Comparison of ENCODE assay signal across 1 cellular context in the genomic region with DNA sequence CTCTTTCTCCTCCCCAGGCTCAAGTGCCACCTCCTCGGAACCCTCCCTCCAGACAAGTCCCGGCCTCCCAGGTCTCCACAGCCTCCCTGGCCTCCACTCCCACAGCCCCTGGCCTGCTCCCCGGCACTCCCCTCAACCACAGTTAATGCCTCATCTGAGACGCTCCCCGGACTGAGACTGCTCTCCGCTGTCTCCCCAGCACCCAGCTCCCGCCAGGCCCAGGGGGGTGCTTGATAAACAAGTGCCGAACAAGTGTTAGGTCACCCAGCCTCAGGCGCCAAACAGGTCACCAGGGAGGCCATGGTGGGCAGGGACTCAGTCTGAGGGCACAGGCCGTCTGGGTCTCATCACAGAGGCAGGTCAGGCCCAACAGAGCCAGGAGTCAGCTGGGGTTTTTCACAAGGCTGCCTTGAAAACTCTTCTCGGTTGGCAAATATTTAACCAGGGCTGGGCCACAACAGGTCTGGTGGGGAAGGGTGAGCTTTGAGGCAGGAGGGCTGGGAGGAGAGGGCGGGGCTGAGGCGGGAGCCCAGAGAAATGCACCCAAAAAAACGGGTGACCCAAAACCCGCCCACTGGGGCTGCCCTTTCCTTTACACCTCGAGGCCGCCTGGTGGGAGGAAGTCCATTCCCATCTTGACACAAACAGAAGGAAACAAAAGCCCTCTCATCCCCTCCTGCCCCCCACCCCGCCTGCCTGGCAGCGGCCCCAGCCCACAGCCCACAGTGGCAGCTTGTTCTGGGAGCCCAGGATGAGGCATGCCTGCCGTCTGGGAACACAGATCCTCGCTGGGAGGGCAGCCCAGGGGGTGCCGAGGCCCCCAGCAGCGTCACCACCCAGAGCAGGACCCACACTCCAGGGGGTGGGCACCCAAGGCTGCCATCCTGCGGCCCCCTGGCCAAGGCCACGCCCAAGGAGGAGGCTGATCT.
TF ChIP-seq lines count a peak whose summit lies in the region.

No MANE protein-coding gene starts in this region.

TF ChIP-seq in HepG2, 621 proteins besides CTCF, POLR2A, EP300 and RAD21 (continued from another document and continues in another):
- TF ChIP-seq, protein P1, sequence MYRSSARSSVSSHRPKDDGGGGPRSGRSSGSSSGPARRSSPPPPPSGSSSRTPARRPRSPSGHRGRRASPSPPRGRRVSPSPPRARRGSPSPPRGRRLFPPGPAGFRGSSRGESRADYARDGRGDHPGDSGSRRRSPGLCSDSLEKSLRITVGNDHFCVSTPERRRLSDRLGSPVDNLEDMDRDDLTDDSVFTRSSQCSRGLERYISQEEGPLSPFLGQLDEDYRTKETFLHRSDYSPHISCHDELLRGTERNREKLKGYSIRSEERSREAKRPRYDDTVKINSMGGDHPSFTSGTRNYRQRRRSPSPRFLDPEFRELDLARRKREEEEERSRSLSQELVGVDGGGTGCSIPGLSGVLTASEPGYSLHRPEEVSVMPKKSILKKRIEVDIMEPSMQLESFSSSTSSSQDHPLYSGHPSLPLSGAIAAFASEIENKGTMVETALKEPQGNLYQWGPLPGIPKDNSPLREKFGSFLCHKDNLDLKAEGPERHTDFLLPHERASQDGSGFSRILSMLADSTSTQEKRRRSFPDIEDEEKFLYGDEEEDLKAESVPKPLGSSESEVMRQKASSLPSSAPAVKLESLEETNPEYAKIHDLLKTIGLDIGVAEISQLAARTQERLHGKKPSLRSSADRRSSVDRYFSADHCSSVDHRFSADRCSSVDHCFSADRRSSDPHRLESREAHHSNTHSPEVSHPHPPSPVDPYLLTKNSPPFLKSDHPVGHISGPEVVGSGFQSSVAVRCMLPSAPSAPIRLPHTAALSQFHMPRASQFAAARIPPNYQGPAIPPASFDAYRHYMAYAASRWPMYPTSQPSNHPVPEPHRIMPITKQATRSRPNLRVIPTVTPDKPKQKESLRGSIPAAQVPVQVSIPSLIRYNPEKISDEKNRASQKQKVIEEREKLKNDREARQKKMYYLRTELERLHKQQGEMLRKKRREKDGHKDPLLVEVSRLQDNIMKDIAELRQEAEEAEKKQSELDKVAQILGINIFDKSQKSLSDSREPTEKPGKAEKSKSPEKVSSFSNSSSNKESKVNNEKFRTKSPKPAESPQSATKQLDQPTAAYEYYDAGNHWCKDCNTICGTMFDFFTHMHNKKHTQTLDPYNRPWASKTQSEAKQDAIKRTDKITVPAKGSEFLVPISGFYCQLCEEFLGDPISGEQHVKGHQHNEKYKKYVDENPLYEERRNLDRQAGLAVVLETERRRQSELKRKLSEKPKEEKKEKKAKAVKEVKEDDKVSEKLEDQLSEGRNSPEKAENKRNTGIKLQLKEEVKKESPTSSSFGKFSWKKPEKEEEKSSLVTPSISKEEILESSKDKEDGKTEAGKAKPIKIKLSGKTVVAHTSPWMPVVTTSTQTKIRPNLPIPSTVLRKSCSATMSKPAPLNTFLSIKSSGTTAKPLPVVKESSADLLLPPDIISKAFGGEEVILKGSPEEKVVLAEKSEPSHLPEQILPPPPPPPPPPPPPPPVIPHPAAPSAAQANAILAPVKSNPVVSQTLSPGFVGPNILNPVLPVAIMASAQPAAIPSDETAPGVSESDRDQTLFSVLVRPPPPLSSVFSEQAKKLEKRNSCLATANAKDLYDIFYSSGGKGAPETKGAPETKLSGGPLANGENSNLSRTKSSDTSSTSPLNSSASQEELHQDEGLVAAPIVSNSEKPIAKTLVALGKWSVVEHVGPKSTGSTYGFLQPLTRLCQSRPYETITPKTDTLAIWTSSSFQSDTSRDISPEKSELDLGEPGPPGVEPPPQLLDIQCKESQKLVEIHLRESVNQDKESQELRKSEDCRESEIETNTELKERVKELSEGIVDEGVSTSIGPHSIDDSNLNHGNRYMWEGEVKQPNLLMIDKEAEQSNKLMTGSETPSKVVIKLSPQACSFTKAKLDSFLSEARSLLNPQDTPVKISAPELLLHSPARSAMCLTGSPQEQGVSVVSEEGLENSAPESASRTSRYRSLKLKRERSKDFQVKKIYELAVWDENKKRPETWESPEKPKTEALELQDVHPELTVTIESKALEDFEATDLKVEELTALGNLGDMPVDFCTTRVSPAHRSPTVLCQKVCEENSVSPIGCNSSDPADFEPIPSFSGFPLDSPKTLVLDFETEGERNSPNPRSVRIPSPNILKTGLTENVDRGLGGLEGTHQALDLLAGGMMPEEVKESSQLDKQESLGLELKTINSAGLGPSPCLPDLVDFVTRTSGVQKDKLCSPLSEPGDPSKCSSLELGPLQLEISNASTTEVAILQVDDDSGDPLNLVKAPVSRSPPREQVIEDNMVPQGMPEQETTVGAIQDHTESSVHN (CRISPR knock-in tag; IDR thresholded peaks at IDR 0.05): no peak
- TF ChIP-seq NR2F1 (CRISPR knock-in tag; IDR thresholded peaks at IDR 0.05) (peak in 1 of 2 experiments; percentile 45; a peak in 2 of 4 replicates), TCF7 (IDR thresholded peaks at IDR 0.05; ENCODE audit: low read depth) (no peak), ZNF136 (CRISPR knock-in tag; IDR thresholded peaks at IDR 0.05; ENCODE audit: low read depth) (no peak), KDM1A (CRISPR knock-in tag; IDR thresholded peaks at IDR 0.05) (no peak), SMYD3 (CRISPR knock-in tag; IDR thresholded peaks at IDR 0.05) (no peak), YEATS2 (CRISPR knock-in tag; IDR thresholded peaks at IDR 0.05; ENCODE audit: borderline replicate concordance) (no peak), TBL1XR1 (IDR thresholded peaks at IDR 0.05; ENCODE audit: borderline replicate concordance, low read length, partially characterized antibody) (no peak), ZSCAN9 (CRISPR knock-in tag; IDR thresholded peaks at IDR 0.05; ENCODE audit: borderline replicate concordance) (no peak), ZFP1 (CRISPR knock-in tag; IDR thresholded peaks at IDR 0.05) (peak; percentile 48; the same call in 1 of the 2 replicates), ZNF713 (CRISPR knock-in tag; IDR thresholded peaks at IDR 0.05) (peak; percentile 80; the same call in 1 of the 2 replicates), KDM4B (CRISPR knock-in tag; IDR thresholded peaks at IDR 0.05) (no peak), ISL2 (CRISPR knock-in tag; IDR thresholded peaks at IDR 0.05) (peak; percentile 62; the same call in 1 of the 2 replicates), ZNF446 (CRISPR knock-in tag; IDR thresholded peaks at IDR 0.05) (no peak), ZNF589 (CRISPR knock-in tag; conservative IDR thresholded peaks at IDR 0.05) (no peak), ZNF180 (CRISPR knock-in tag; IDR thresholded peaks at IDR 0.05; ENCODE audit: borderline replicate concordance, low read depth) (no peak), ZNF564 (CRISPR knock-in tag; IDR thresholded peaks at IDR 0.05) (no peak), CC2D1A (CRISPR knock-in tag; IDR thresholded peaks at IDR 0.05) (no peak), KDM5B (CRISPR knock-in tag; IDR thresholded peaks at IDR 0.05; ENCODE audit: borderline replicate concordance) (no peak), ZNF569 (CRISPR knock-in tag; IDR thresholded peaks at IDR 0.05; ENCODE audit: borderline replicate concordance) (no peak), SP5 (CRISPR knock-in tag; IDR thresholded peaks at IDR 0.05; ENCODE audit: borderline replicate concordance, low read depth) (peak; percentile 83), TP53 (CRISPR knock-in tag; conservative IDR thresholded peaks at IDR 0.05) (no peak), ZNF101 (CRISPR knock-in tag; IDR thresholded peaks at IDR 0.05; ENCODE audit: borderline replicate concordance, low read depth) (no peak), FOXC1 (CRISPR knock-in tag; IDR thresholded peaks at IDR 0.05; ENCODE audit: borderline replicate concordance) (no peak), SNAPC2 (CRISPR knock-in tag; IDR thresholded peaks at IDR 0.05) (no peak), SMARCC2 (IDR thresholded peaks at IDR 0.05) (no peak), ZBTB20 (CRISPR knock-in tag; IDR thresholded peaks at IDR 0.05; ENCODE audit: borderline replicate concordance, low read depth) (no peak), SAFB2 (CRISPR knock-in tag; IDR thresholded peaks at IDR 0.05; ENCODE audit: borderline replicate concordance, low read depth) (no peak), CENPT (CRISPR knock-in tag; IDR thresholded peaks at IDR 0.05; ENCODE audit: low read depth) (no peak), ZBTB1 (CRISPR knock-in tag; IDR thresholded peaks at IDR 0.05; ENCODE audit: borderline replicate concordance) (no peak), SETDB1 (CRISPR knock-in tag; IDR thresholded peaks at IDR 0.05; ENCODE audit: borderline replicate concordance) (no peak), CBX2 (IDR thresholded peaks at IDR 0.05; ENCODE audit: low read depth, low read length) (no peak), CBX2 (CRISPR knock-in tag; IDR thresholded peaks at IDR 0.05; ENCODE audit: low read depth) (no peak), ZNF773 (CRISPR knock-in tag; IDR thresholded peaks at IDR 0.05; ENCODE audit: borderline replicate concordance) (no peak), RELA (CRISPR knock-in tag; IDR thresholded peaks at IDR 0.05) (no peak)
- TF ChIP-seq, protein P2, sequence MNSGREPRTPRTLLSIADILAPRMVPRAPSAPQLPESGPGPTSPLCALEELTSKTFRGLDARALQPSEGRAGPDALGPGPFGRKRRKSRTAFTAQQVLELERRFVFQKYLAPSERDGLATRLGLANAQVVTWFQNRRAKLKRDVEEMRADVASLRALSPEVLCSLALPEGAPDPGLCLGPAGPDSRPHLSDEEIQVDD (CRISPR knock-in tag; IDR thresholded peaks at IDR 0.05; ENCODE audit: borderline replicate concordance): no peak
- TF ChIP-seq, protein P3, sequence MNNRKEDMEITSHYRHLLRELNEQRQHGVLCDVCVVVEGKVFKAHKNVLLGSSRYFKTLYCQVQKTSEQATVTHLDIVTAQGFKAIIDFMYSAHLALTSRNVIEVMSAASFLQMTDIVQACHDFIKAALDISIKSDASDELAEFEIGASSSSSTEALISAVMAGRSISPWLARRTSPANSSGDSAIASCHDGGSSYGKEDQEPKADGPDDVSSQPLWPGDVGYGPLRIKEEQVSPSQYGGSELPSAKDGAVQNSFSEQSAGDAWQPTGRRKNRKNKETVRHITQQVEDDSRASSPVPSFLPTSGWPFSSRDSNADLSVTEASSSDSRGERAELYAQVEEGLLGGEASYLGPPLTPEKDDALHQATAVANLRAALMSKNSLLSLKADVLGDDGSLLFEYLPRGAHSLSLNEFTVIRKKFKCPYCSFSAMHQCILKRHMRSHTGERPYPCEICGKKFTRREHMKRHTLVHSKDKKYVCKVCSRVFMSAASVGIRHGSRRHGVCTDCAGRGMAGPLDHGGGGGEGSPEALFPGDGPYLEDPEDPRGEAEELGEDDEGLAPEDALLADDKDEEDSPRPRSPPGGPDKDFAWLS (CRISPR knock-in tag; IDR thresholded peaks at IDR 0.05; ENCODE audit: borderline replicate concordance): no peak
- TF ChIP-seq, protein P4, sequence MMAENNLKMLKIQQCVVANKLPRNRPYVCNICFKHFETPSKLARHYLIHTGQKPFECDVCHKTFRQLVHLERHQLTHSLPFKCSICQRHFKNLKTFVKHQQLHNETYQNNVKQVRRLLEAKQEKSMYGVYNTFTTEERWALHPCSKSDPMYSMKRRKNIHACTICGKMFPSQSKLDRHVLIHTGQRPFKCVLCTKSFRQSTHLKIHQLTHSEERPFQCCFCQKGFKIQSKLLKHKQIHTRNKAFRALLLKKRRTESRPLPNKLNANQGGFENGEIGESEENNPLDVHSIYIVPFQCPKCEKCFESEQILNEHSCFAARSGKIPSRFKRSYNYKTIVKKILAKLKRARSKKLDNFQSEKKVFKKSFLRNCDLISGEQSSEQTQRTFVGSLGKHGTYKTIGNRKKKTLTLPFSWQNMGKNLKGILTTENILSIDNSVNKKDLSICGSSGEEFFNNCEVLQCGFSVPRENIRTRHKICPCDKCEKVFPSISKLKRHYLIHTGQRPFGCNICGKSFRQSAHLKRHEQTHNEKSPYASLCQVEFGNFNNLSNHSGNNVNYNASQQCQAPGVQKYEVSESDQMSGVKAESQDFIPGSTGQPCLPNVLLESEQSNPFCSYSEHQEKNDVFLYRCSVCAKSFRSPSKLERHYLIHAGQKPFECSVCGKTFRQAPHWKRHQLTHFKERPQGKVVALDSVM (CRISPR knock-in tag; IDR thresholded peaks at IDR 0.05): peak; percentile 99
- TF ChIP-seq, protein P5, sequence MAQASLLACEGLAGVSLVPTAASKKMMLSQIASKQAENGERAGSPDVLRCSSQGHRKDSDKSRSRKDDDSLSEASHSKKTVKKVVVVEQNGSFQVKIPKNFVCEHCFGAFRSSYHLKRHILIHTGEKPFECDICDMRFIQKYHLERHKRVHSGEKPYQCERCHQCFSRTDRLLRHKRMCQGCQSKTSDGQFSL (CRISPR knock-in tag; IDR thresholded peaks at IDR 0.05): peak; percentile 79; the same call in 1 of the 2 replicates
- TF ChIP-seq, protein P6, sequence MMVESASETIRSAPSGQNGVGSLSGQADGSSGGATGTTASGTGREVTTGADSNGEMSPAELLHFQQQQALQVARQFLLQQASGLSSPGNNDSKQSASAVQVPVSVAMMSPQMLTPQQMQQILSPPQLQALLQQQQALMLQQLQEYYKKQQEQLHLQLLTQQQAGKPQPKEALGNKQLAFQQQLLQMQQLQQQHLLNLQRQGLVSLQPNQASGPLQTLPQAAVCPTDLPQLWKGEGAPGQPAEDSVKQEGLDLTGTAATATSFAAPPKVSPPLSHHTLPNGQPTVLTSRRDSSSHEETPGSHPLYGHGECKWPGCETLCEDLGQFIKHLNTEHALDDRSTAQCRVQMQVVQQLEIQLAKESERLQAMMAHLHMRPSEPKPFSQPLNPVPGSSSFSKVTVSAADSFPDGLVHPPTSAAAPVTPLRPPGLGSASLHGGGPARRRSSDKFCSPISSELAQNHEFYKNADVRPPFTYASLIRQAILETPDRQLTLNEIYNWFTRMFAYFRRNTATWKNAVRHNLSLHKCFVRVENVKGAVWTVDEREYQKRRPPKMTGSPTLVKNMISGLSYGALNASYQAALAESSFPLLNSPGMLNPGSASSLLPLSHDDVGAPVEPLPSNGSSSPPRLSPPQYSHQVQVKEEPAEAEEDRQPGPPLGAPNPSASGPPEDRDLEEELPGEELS (CRISPR knock-in tag; IDR thresholded peaks at IDR 0.05): peak; percentile 75
- TF ChIP-seq, protein P7, sequence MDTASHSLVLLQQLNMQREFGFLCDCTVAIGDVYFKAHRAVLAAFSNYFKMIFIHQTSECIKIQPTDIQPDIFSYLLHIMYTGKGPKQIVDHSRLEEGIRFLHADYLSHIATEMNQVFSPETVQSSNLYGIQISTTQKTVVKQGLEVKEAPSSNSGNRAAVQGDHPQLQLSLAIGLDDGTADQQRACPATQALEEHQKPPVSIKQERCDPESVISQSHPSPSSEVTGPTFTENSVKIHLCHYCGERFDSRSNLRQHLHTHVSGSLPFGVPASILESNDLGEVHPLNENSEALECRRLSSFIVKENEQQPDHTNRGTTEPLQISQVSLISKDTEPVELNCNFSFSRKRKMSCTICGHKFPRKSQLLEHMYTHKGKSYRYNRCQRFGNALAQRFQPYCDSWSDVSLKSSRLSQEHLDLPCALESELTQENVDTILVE (CRISPR knock-in tag; IDR thresholded peaks at IDR 0.05): no peak
- TF ChIP-seq, protein P8, sequence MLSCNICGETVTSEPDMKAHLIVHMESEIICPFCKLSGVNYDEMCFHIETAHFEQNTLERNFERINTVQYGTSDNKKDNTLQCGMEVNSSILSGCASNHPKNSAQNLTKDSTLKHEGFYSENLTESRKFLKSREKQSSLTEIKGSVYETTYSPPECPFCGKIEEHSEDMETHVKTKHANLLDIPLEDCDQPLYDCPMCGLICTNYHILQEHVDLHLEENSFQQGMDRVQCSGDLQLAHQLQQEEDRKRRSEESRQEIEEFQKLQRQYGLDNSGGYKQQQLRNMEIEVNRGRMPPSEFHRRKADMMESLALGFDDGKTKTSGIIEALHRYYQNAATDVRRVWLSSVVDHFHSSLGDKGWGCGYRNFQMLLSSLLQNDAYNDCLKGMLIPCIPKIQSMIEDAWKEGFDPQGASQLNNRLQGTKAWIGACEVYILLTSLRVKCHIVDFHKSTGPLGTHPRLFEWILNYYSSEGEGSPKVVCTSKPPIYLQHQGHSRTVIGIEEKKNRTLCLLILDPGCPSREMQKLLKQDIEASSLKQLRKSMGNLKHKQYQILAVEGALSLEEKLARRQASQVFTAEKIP (CRISPR knock-in tag; IDR thresholded peaks at IDR 0.05; ENCODE audit: borderline replicate concordance): no peak
